ENCODE assay signal across 20 cellular contexts in genomic region chr14:98293527-98293926, GRCh38.
"Had no signal": no experiment of that assay in that cellular context is flagged by ENCODE, and none has a peak within 500 bp of the region (broad histone marks: within the 10 kb centered on the region; RNA-seq: fewer than 3 reads in every experiment).

No MANE protein-coding gene starts in this region.

- DNase-seq: activated CD4-positive, alpha-beta T cell treated with anti-CD3 and anti-CD28 coated beads for 48 hours; activated naive CD4-positive, alpha-beta T cell treated with anti-CD3 and anti-CD28 coated beads for 36 hours; cerebellar nuclear complex; effector memory CD8-positive, alpha-beta T cell; erythroblast; foreskin fibroblast; heart left ventricle; left ventricle myocardium inferior; mesenchymal stem cell; nephron progenitor cell; ovary; retina; thyroid gland had no signal

- H3K36me3 ChIP-seq: heart left ventricle, left ventricle myocardium inferior, ovary, thyroid gland, vagina had no signal

- ATAC-seq: effector memory CD8-positive, alpha-beta T cell; heart left ventricle; WTC11 had no signal

- H3K27ac ChIP-seq: heart left ventricle, left ventricle myocardium inferior, ovary, thyroid gland, vagina had no signal

- H3K4me1 Mint-ChIP-seq: nephron progenitor cell, WTC11 had no signal

- H3K27ac Mint-ChIP-seq: activated naive CD4-positive, alpha-beta T cell treated with anti-CD3 and anti-CD28 coated beads for 36 hours; dendritic cell treated with granulocyte-macrophage colony-stimulating factor and Interleukin-4, amounts not matched to agents 40 ng/mL and 50 ng/mL, for 4 days; effector memory CD8-positive, alpha-beta T cell; nephron progenitor cell; T-helper 1 cell treated with Interleukin-12 subunit alpha and Interleukin-12 subunit beta and Interleukin-4 antibody, amounts not matched to agents 30 μg/mL and 1 μg/mL, for 36 hours; WTC11 had no signal

- FAIRE-seq: islet of Langerhans had no signal

- H3K4me3 Mint-ChIP-seq: activated naive CD4-positive, alpha-beta T cell treated with anti-CD3 and anti-CD28 coated beads for 36 hours; dendritic cell treated with granulocyte-macrophage colony-stimulating factor and Interleukin-4, amounts not matched to agents 40 ng/mL and 50 ng/mL, for 4 days; effector memory CD8-positive, alpha-beta T cell; nephron progenitor cell; T-helper 1 cell treated with Interleukin-12 subunit alpha and Interleukin-12 subunit beta and Interleukin-4 antibody, amounts not matched to agents 30 μg/mL and 1 μg/mL, for 36 hours; WTC11 had no signal

- H3K9me3 ChIP-seq: heart left ventricle, left ventricle myocardium inferior, ovary, thyroid gland, vagina had no signal

- H3K9me3 Mint-ChIP-seq: activated naive CD4-positive, alpha-beta T cell treated with anti-CD3 and anti-CD28 coated beads for 36 hours; effector memory CD8-positive, alpha-beta T cell; nephron progenitor cell; T-helper 1 cell treated with Interleukin-12 subunit alpha and Interleukin-12 subunit beta and Interleukin-4 antibody, amounts not matched to agents 30 μg/mL and 1 μg/mL, for 36 hours had no signal

- H3K36me3 Mint-ChIP-seq: brain, WTC11 had no signal

- H3K4me1 ChIP-seq: heart left ventricle, left ventricle myocardium inferior, thyroid gland, vagina had no signal

- H3K27me3 ChIP-seq: ovary, thyroid gland, vagina had no signal

- H3K27me3 Mint-ChIP-seq: brain; dendritic cell treated with granulocyte-macrophage colony-stimulating factor and Interleukin-4, amounts not matched to agents 40 ng/mL and 50 ng/mL, for 4 days; effector memory CD8-positive, alpha-beta T cell had no signal

- H3K4me3 ChIP-seq: heart left ventricle, left ventricle myocardium inferior, ovary, skin epidermis, thyroid gland, vagina had no signal
